22 cellular contexts compared by ENCODE assay signal in the genomic region with DNA sequence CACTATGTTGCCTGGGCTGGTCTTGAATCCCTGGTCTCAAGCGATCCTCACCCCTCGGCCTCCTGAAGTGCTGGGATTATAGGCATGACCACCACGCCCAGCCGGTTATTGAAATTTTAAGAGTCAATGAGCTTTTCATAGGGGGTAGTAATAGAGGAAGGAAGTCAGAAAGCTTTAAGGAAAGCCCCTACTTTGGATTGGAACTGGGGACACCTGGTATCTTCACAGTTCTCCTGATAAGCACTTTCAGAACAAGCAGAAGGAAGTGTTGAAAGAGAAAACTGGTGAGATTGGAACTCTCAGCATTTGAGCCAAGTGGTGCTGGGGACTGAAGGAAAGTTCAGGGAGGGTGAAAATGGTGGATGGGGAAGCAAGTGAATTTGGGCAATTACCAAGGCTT. TPM values are rescaled to one million over a fixed set of nuclear protein-coding genes. Genes with fewer than 3 reads are reported as not detected.
A peak's percentile ranks its signal among the peaks of the same experiment; 100 is the strongest.
DNase-seq lines count a peak whose midpoint lies in the region; ATAC-seq and TF ChIP-seq lines count a peak whose summit lies in the region.
"Had no signal": no experiment of that assay in that cellular context is flagged by ENCODE, and none has a peak within 500 bp of the region (broad histone marks: within the 10 kb centered on the region; RNA-seq: fewer than 3 reads in every experiment).

No MANE protein-coding gene starts in this region.

- H3K79me1 ChIP-seq in mesendoderm (ENCODE audit: low read length): no peaks in the 10 kb centered on the region

- no peaks in the 10 kb centered on the region for H3K9me3 ChIP-seq in OCI-LY3 (ENCODE audit: insufficient read depth, low read length)
- H3K9me3 ChIP-seq: SJCRH30 had no signal

- H3K27ac ChIP-seq in 22Rv1: peak overlapping the region; percentile 15; the same call in 1 of the 2 replicates
- H3K27ac ChIP-seq in OCI-LY3 (ENCODE audit: low read length): peak overlapping the region; percentile 33; the same call in 1 of the 2 replicates
- no peak overlapping the region for H3K27ac ChIP-seq in mesendoderm (ENCODE audit: low read depth, low read length)
- H3K27ac ChIP-seq: KMS-11, SJCRH30 had no signal

- no peak overlapping the region for H3K56ac ChIP-seq in mesendoderm (ENCODE audit: low read length)

- H4K5ac ChIP-seq in mesendoderm (ENCODE audit: low read length): no peak overlapping the region

- peak overlapping the region; percentile 46 for H3K18ac ChIP-seq in mesendoderm (ENCODE audit: low read length)

- no peak overlapping the region for H2BK120ac ChIP-seq in mesendoderm (ENCODE audit: low read depth, low read length)

- H3K4me2 ChIP-seq in OCI-LY3 (ENCODE audit: low read length): peak overlapping the region; percentile 62
- H3K4me2 ChIP-seq in mesendoderm (ENCODE audit: low read length): no peak overlapping the region
- H3K4me2 ChIP-seq: KMS-11 had no signal

- H3K79me2 ChIP-seq in OCI-LY3 (ENCODE audit: low read length) (no peaks in the 10 kb centered on the region), mesendoderm (ENCODE audit: control insufficient read depth, insufficient read depth, low read length) (no peaks in the 10 kb centered on the region)

- no peak overlapping the region for H2BK15ac ChIP-seq in mesendoderm (replicated peaks; ENCODE audit: low read depth)

- H3K4me3 ChIP-seq in GM06990 (replicated peaks; ENCODE audit: low read depth, low read length) (no peak overlapping the region), OCI-LY3 (ENCODE audit: low read length) (peak overlapping the region; percentile 13; the same call in 1 of the 2 replicates), mesendoderm (ENCODE audit: low read length) (no peak overlapping the region)
- H3K4me3 ChIP-seq: SJCRH30 had no signal

- H3K4me1 ChIP-seq in OCI-LY3 (ENCODE audit: low read length) (peaks cover 24% of the 10 kb centered on the region), mesendoderm (ENCODE audit: control insufficient read depth, low read depth, low read length) (peaks cover 9% of the 10 kb centered on the region)
- H3K4me1 ChIP-seq: SJCRH30 had no signal

- no peak overlapping the region for H3K23ac ChIP-seq in mesendoderm (ENCODE audit: low read length)

- no peak overlapping the region for H4K8ac ChIP-seq in mesendoderm (ENCODE audit: low read depth, low read length)

- DNase-seq in GM06990 (ENCODE audit: extremely low read depth, insufficient read length) (peak; percentile 31), mesendoderm (no peak), T-helper 2 cell (no peak), anterior cingulate cortex (lab: John Stamatoyannopoulos, UW) (no peak), GDM1 (lab: John Stamatoyannopoulos, UW) (no peak)
- DNase-seq: C1 segment of cervical spinal cord; CD8-positive, alpha-beta T cell; GF-D8; GOT3; HCEC 1CT; IMR-90; MV-4-11; NCI-H1105 treated with DMSO at 0.1 percent for 48 hours; NCI-H1694; NCI-H2171 treated with DMSO at 0.1 percent for 48 hours; NK-92 treated with Interleukin-12 subunit alpha and Interleukin-12 subunit beta, amount 100 ng/mL, for 24 hours; SJCRH30; T-helper 1 cell had no signal

- ATAC-seq in GM21360 (IDR thresholded peaks at IDR 0.05; ENCODE audit: unreplicated experiment): no peak
- ATAC-seq: CD8-positive, alpha-beta T cell had no signal

- no CpG with 5 or more reads among the region's 4 CpGs for WGBS in mesendoderm (ENCODE audit: extremely low coverage, insufficient coverage, low lambda C conversion rate)

- no peak overlapping the region for H2BK5ac ChIP-seq in mesendoderm (ENCODE audit: low read length)

- H3K4ac ChIP-seq in mesendoderm (ENCODE audit: low read depth, low read length): no peak overlapping the region

- H2AFZ ChIP-seq in OCI-LY3 (ENCODE audit: low read depth, low read length): no peak overlapping the region

- H3K36me3 ChIP-seq in GM06990 (ENCODE audit: control insufficient read depth, insufficient read depth, low read length) (no peaks in the 10 kb centered on the region), OCI-LY3 (replicated peaks; ENCODE audit: low read depth, low read length) (no peaks in the 10 kb centered on the region), mesendoderm (ENCODE audit: control insufficient read depth, insufficient read depth, low read length) (no peaks in the 10 kb centered on the region)
- H3K36me3 ChIP-seq: SJCRH30 had no signal

- no peak overlapping the region for H2AK5ac ChIP-seq in mesendoderm (ENCODE audit: low read length)

- no peak for TF ChIP-seq CTCF in 22Rv1 (IDR thresholded peaks at IDR 0.05)
- no peak for TF ChIP-seq CTCF in GM06990 (IDR thresholded peaks at IDR 0.05; ENCODE audit: insufficient read depth, low read length, poor library complexity, severe bottlenecking)
- TF ChIP-seq CTCF in OCI-LY3 (IDR thresholded peaks at IDR 0.05; ENCODE audit: low read depth, low read length): no peak

- H4K20me1 ChIP-seq in OCI-LY3 (ENCODE audit: insufficient read depth, low read length): no peaks in the 10 kb centered on the region

- H3K27me3 ChIP-seq in GM06990 (replicated peaks; ENCODE audit: control insufficient read depth, insufficient read depth, low read length) (no peaks in the 10 kb centered on the region), OCI-LY3 (ENCODE audit: low read depth, low read length) (no peaks in the 10 kb centered on the region), mesendoderm (ENCODE audit: insufficient read depth, low read length, poor library complexity) (no peaks in the 10 kb centered on the region)

- no peak overlapping the region; the same call in 1 of the 2 replicates for H3K9ac ChIP-seq in OCI-LY3 (ENCODE audit: low read length)
- H3K9ac ChIP-seq in mesendoderm (ENCODE audit: low read length): no peak overlapping the region
- H3K9ac ChIP-seq: KMS-11 had no signal

RNA-seq across cellular contexts. Expression of a gene that starts 5.1 kb away (rescaled TPM):
- polyA plus RNA-seq in mesendoderm (2013, experiment 1 of 2): 1.4 TPM
- 1.2 TPM for polyA plus RNA-seq in mesendoderm (2013, experiment 2 of 2)

RNA-seq across cellular contexts. Expression of a gene that starts 38.5 kb away (rescaled TPM):
- polyA plus RNA-seq in mesendoderm (2013, experiment 1 of 2): 7.2 TPM
- 8.6 TPM for polyA plus RNA-seq in mesendoderm (2013, experiment 2 of 2)
